ENCODE assay signal across 1 cellular context in the genomic region with DNA sequence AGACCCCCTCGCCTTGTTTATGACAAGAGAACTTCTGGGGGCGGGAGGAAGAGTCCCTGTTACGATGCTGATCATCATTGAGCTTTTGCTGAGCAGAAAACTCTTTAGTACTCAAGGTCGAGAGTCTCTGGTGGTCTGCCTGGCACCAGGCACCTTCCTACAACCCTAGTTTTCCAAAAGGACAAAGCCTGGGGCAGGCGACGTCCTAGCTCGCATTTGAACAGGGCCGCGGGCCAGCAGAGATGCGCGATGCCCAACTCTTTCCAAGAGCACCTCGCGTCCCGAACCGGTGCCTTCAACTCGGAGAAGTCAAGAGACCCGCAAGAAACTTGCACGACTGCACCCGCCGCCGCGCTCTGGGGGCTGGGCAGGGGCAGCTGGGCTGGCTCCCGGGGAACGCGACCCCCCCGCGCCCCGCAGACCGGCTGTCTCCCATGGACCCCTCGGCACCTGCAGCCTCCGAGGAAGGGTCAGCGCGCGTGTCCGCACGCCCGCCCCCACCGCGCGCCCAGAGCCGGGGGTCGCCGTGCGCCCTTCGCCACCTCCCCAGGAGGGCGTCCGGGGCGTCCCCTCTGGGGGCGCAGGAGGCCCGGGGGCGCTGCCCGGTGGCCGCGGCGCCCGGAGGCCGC.
TF ChIP-seq lines count a peak whose summit lies in the region.

No MANE protein-coding gene starts in this region.

TF ChIP-seq in SK-N-SH treated with all-trans-retinoic acid at 6 μM for 48 hours, 23 proteins besides CTCF, POLR2A, EP300 and RAD21 (continued from another document):
- TF ChIP-seq TSHZ2 (CRISPR knock-in tag; IDR thresholded peaks at IDR 0.05) (no peak), OSR1 (CRISPR knock-in tag; IDR thresholded peaks at IDR 0.05) (no peak), CREB5 (CRISPR knock-in tag; IDR thresholded peaks at IDR 0.05; ENCODE audit: low read depth) (no peak), TOX (CRISPR knock-in tag; IDR thresholded peaks at IDR 0.05; ENCODE audit: borderline replicate concordance) (no peak), GLIS3 (CRISPR knock-in tag; IDR thresholded peaks at IDR 0.05) (no peak), CSDC2 (CRISPR knock-in tag; IDR thresholded peaks at IDR 0.05) (no peak), ZC3H10 (CRISPR knock-in tag; IDR thresholded peaks at IDR 0.05) (no peak), ZNF8 (CRISPR knock-in tag; IDR thresholded peaks at IDR 0.05) (no peak), ESRRG (CRISPR knock-in tag; IDR thresholded peaks at IDR 0.05) (no peak), ISL1 (CRISPR knock-in tag; IDR thresholded peaks at IDR 0.05) (no peak), SNAI2 (CRISPR knock-in tag; IDR thresholded peaks at IDR 0.05) (no peak), ZNF70 (CRISPR knock-in tag; IDR thresholded peaks at IDR 0.05) (no peak)
- TF ChIP-seq, protein P1, sequence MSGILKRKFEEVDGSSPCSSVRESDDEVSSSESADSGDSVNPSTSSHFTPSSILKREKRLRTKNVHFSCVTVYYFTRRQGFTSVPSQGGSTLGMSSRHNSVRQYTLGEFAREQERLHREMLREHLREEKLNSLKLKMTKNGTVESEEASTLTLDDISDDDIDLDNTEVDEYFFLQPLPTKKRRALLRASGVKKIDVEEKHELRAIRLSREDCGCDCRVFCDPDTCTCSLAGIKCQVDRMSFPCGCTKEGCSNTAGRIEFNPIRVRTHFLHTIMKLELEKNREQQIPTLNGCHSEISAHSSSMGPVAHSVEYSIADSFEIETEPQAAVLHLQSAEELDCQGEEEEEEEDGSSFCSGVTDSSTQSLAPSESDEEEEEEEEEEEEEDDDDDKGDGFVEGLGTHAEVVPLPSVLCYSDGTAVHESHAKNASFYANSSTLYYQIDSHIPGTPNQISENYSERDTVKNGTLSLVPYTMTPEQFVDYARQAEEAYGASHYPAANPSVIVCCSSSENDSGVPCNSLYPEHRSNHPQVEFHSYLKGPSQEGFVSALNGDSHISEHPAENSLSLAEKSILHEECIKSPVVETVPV (CRISPR knock-in tag; IDR thresholded peaks at IDR 0.05): no peak
- TF ChIP-seq, protein P2, sequence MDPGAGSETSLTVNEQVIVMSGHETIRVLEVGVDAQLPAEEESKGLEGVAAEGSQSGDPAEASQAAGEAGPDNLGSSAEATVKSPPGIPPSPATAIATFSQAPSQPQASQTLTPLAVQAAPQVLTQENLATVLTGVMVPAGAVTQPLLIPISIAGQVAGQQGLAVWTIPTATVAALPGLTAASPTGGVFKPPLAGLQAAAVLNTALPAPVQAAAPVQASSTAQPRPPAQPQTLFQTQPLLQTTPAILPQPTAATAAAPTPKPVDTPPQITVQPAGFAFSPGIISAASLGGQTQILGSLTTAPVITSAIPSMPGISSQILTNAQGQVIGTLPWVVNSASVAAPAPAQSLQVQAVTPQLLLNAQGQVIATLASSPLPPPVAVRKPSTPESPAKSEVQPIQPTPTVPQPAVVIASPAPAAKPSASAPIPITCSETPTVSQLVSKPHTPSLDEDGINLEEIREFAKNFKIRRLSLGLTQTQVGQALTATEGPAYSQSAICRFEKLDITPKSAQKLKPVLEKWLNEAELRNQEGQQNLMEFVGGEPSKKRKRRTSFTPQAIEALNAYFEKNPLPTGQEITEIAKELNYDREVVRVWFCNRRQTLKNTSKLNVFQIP (CRISPR knock-in tag; IDR thresholded peaks at IDR 0.05; ENCODE audit: borderline replicate concordance, low read depth): no peak
